8 cellular contexts compared by ENCODE assay signal in the genomic region with DNA sequence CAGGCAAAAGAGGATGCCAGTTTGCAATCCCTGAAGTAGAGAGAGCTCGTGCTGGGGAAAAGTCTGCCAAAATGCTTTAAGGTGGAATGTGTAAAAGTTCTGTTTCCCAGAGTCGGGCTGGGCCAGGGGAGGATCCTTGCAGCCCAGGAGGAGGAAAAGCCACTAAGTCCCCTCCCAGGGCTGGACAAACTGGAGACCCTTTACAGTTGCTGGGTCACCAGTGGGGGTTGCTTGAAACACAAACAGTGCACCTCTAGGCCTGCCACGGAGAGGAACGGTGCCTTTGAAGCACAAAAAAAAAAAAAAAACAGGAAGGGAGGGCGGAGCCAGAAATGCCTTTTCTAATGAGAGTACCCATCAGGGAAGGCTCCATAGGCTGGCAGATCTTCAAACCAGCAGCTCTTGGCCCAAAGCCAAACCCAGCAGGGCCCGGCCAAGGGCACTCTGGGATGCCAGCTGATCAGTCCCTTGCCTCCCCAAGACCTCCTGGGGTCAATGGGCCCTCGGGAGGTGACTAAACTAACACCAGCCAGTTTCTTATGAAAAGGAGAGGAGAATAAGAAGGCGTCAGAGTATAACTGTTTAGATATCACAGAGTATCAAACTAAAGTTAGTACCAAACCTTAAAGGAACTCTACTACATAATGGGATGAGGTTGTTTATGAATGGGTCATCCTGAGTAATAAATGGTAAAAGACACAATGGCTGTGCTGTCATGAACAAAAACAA. TPM values are rescaled to one million over a fixed set of nuclear protein-coding genes. Genes with fewer than 3 reads are reported as not detected.
DNase-seq lines count a peak whose midpoint lies in the region; ATAC-seq lines count a peak whose summit lies in the region.

No MANE protein-coding gene starts in this region.

- WGBS in aorta, 2 donors, result 2% methylated on average over 8 of the region's 8 CpGs

- intact Hi-C loops in aorta (cut with DNase I), result loop anchor here (1.0 to 5.0 kb wide), 2 partner anchors 39 to 101 kb away; a partner anchor contains a TSS

- DNase-seq in DMS153 treated with DMSO at 0.1 percent for 48 hours (lab: John Stamatoyannopoulos, UW; ENCODE audit: unreplicated experiment), result peak; percentile 86
- DNase-seq in NOMO-1 (lab: John Stamatoyannopoulos, UW; ENCODE audit: unreplicated experiment in 2 of 2), result peak; percentile 46 to 47
- peak; percentile 38 to 71 for DNase-seq in activated T-cell treated with anti-CD3 and anti-CD28 coated beads, Interleukin-2, amount 50 U/mL, for 72 hours
- peak; percentile 29 for DNase-seq in fibroblast of the conjunctiva (ENCODE audit: low read depth)
- DNase-seq in natural killer cell treated with Interleukin-12 subunit alpha and Interleukin-12 subunit beta and Interleukin-15 and Interleukin-18, amount 100 ng/mL, for 72 hours (ENCODE audit: low spot score), result no peak
- DNase-seq in aorta, result peak; percentile 92 to 95

- peaks cover 2 to 3% of the 10 kb centered on the region in 2 donors for H3K36me3 Mint-ChIP-seq in activated T-cell treated with anti-CD3 and anti-CD28 coated beads, Interleukin-2, amount 50 U/mL, for 72 hours (ENCODE audit: insufficient read depth in 2 of 2)
- H3K36me3 Mint-ChIP-seq in natural killer cell treated with Interleukin-12 subunit alpha and Interleukin-12 subunit beta and Interleukin-15 and Interleukin-18, amount 100 ng/mL, for 72 hours, result no peaks in the 10 kb centered on the region

- H3K27ac Mint-ChIP-seq in activated T-cell treated with anti-CD3 and anti-CD28 coated beads, Interleukin-2, amount 50 U/mL, for 72 hours, result peak overlapping the region; percentile 90
- H3K27ac Mint-ChIP-seq in natural killer cell treated with Interleukin-12 subunit alpha and Interleukin-12 subunit beta and Interleukin-15 and Interleukin-18, amount 100 ng/mL, for 72 hours, result peak overlapping the region; percentile 84 to 89

- H3K9me3 ChIP-seq in aorta (ENCODE audit: control insufficient read depth, low read length), result no peaks in the 10 kb centered on the region

- peak overlapping the region in 1 of 2 donors; percentile 46 for H3K27ac ChIP-seq in aorta (ENCODE audit: low read depth in 1 of 2, low read length in 2 of 2)

- H3K27me3 ChIP-seq in aorta (ENCODE audit: control insufficient read depth in 1 of 2, insufficient read depth in 2 of 2, low read length in 1 of 2), result no peaks in the 10 kb centered on the region

- no peaks in the 10 kb centered on the region for H3K36me3 ChIP-seq in aorta (ENCODE audit: control insufficient read depth in 1 of 2, insufficient read depth in 2 of 2, low read length in 1 of 2)

- ATAC-seq in HG03045 (IDR thresholded peaks at IDR 0.05; ENCODE audit: unreplicated experiment) (peak; percentile 40), aorta (ENCODE audit: low FRiP score) (peak; percentile 87), HG03175 (IDR thresholded peaks at IDR 0.05; ENCODE audit: unreplicated experiment) (no peak)
- peak; percentile 39 to 66 for ATAC-seq in activated T-cell treated with anti-CD3 and anti-CD28 coated beads, Interleukin-2, amount 50 U/mL, for 72 hours (replicated peaks in 1 of 2)
- peak; percentile 29 to 47 for ATAC-seq in natural killer cell treated with Interleukin-12 subunit alpha and Interleukin-12 subunit beta and Interleukin-15 and Interleukin-18, amount 100 ng/mL, for 72 hours

- H3K4me3 ChIP-seq in aorta (ENCODE audit: low read length in 2 of 2), result peak overlapping the region in 1 of 2 donors; percentile 12

- peak overlapping the region; percentile 91 to 93 for H3K4me3 Mint-ChIP-seq in activated T-cell treated with anti-CD3 and anti-CD28 coated beads, Interleukin-2, amount 50 U/mL, for 72 hours
- peak overlapping the region; percentile 94 for H3K4me3 Mint-ChIP-seq in natural killer cell treated with Interleukin-12 subunit alpha and Interleukin-12 subunit beta and Interleukin-15 and Interleukin-18, amount 100 ng/mL, for 72 hours

- H3K4me1 ChIP-seq in aorta (ENCODE audit: control insufficient read depth in 1 of 2, insufficient read depth in 2 of 2, low read length in 2 of 2), result peaks cover 0 to 6% of the 10 kb centered on the region in 2 donors

- H3K27me3 Mint-ChIP-seq in activated T-cell treated with anti-CD3 and anti-CD28 coated beads, Interleukin-2, amount 50 U/mL, for 72 hours (ENCODE audit: low read depth), result no peaks in the 10 kb centered on the region
- H3K27me3 Mint-ChIP-seq in natural killer cell treated with Interleukin-12 subunit alpha and Interleukin-12 subunit beta and Interleukin-15 and Interleukin-18, amount 100 ng/mL, for 72 hours, result no peaks in the 10 kb centered on the region

- H3K9me3 Mint-ChIP-seq in activated T-cell treated with anti-CD3 and anti-CD28 coated beads, Interleukin-2, amount 50 U/mL, for 72 hours, result no peaks in the 10 kb centered on the region
- H3K9me3 Mint-ChIP-seq in natural killer cell treated with Interleukin-12 subunit alpha and Interleukin-12 subunit beta and Interleukin-15 and Interleukin-18, amount 100 ng/mL, for 72 hours, result no peaks in the 10 kb centered on the region

- H3K4me1 Mint-ChIP-seq in activated T-cell treated with anti-CD3 and anti-CD28 coated beads, Interleukin-2, amount 50 U/mL, for 72 hours (ENCODE audit: low read depth), result peaks cover 33% of the 10 kb centered on the region
- peaks cover 30 to 36% of the 10 kb centered on the region in 2 donors for H3K4me1 Mint-ChIP-seq in natural killer cell treated with Interleukin-12 subunit alpha and Interleukin-12 subunit beta and Interleukin-15 and Interleukin-18, amount 100 ng/mL, for 72 hours (ENCODE audit: low read depth in 2 of 2)

RNA-seq across cellular contexts. Expression of a gene that starts 23.7 kb away (rescaled TPM):
- total RNA-seq in activated T-cell treated with anti-CD3 and anti-CD28 coated beads, Interleukin-2, amount 50 U/mL, for 72 hours, result 1,000 to 10,000 TPM; 1,261 to 1,795 TPM
- total RNA-seq in natural killer cell treated with Interleukin-12 subunit alpha and Interleukin-12 subunit beta and Interleukin-15 and Interleukin-18, amount 100 ng/mL, for 72 hours, result 1,000 to 10,000 TPM; 1,618 to 3,352 TPM
- total RNA-seq in aorta, result 100 to 1,000 TPM; 468 to 599 TPM
- 100 to 1,000 TPM; 216 to 526 TPM for polyA plus RNA-seq in aorta
